12 cellular contexts compared by ENCODE assay signal in genomic region chr10:132451506-132452215, GRCh38. TPM values are rescaled to one million over a fixed set of nuclear protein-coding genes. Genes with fewer than 3 reads are reported as not detected.
DNase-seq lines count a peak whose midpoint lies in the region; TF ChIP-seq lines count a peak whose summit lies in the region.
"Had no signal": no experiment of that assay in that cellular context is flagged by ENCODE, and none has a peak within 500 bp of the region (broad histone marks: within the 10 kb centered on the region; RNA-seq: fewer than 3 reads in every experiment).

No MANE protein-coding gene starts in this region.

- 40 to 75% methylated on average over 18 of the region's 18 CpGs for WGBS in sigmoid colon, 2 donors

- intact Hi-C loops in sigmoid colon (cut with DNase I) = loop anchor here (2.0 to 10.0 kb wide), 3 partner anchors 55 to 333 kb away; partner anchors contain the start of genes NKX6-2 and PWWP2B
- intact Hi-C loops in CD14-positive monocyte (cut with micrococcal nuclease) = loop anchor here (2.0 to 5.0 kb wide), 6 partner anchors 63 to 229 kb away; partner anchors contain the start of genes INPP5A (in 2 of the 2) and STK32C (in 2 of the 2)

- TF ChIP-seq EP300 in sigmoid colon (IDR thresholded peaks at IDR 0.05) = no peak

- peak; percentile 32 for DNase-seq in NCI-H510A treated with DMSO at 0.1 percent for 48 hours (lab: John Stamatoyannopoulos, UW)
- DNase-seq in NCI-H510A (lab: John Stamatoyannopoulos, UW) = no peak
- peak; percentile 65 for DNase-seq in H7
- no peak for DNase-seq in effector memory CD4-positive, alpha-beta T cell
- DNase-seq in stimulated activated CD4-positive, alpha-beta T cell treated with anti-CD3 and anti-CD28 coated beads, Interleukin-15, amount 100 ng/mL, for 24 hours = no peak
- no peak for DNase-seq in sigmoid colon
- DNase-seq in CD14-positive monocyte (ENCODE audit: low spot score) = no peak
- DNase-seq: gastrocnemius medialis, Kasumi-1, NCI-H748 treated with DMSO at 0.1 percent for 48 hours had no signal

- peaks cover 30% of the 10 kb centered on the region for H3K4me1 ChIP-seq in effector memory CD4-positive, alpha-beta T cell (ENCODE audit: control insufficient read depth, insufficient read depth, low read length, poor library complexity, severe bottlenecking)
- H3K4me1 ChIP-seq in neutrophil (ENCODE audit: control insufficient read depth in 1 of 2, insufficient read depth in 1 of 2, low read depth in 1 of 2, low read length in 1 of 2) (peaks cover 42 to 46% of the 10 kb centered on the region in 2 experiments), sigmoid colon (peaks cover 0 to 33% (median 33%) of the 10 kb centered on the region in 4 donors)

- H3K36me3 ChIP-seq in H7 (replicated peaks; ENCODE audit: control insufficient read depth, insufficient read depth, low read length) (no peaks in the 10 kb centered on the region), neutrophil (no peaks in the 10 kb centered on the region), sigmoid colon (no peaks in the 10 kb centered on the region)
- no peaks in the 10 kb centered on the region for H3K36me3 ChIP-seq in effector memory CD4-positive, alpha-beta T cell (ENCODE audit: control insufficient read depth, insufficient read depth, low read length)
- H3K36me3 ChIP-seq: gastrocnemius medialis, SJSA1 had no signal

- H3K4me3 ChIP-seq in H7 (ENCODE audit: insufficient read depth, low read depth, low read length) (no peak overlapping the region), neutrophil (ENCODE audit: low read depth in 1 of 2, low read length in 1 of 2) (no peak overlapping the region), sigmoid colon (no peak overlapping the region)
- no peak overlapping the region for H3K4me3 ChIP-seq in effector memory CD4-positive, alpha-beta T cell (ENCODE audit: insufficient read depth, low read depth, low read length, poor library complexity, severe bottlenecking)
- H3K4me3 ChIP-seq: gastrocnemius medialis, SJSA1 had no signal

- peak overlapping the region in 3 of 7 donors; percentile 55 to 74 (median 71) for H3K27ac Mint-ChIP-seq in CD14-positive monocyte

- TF ChIP-seq CTCF in neutrophil (IDR thresholded peaks at IDR 0.05) (no peak), sigmoid colon (IDR thresholded peaks at IDR 0.05) (no peak), CD14-positive monocyte (IDR thresholded peaks at IDR 0.05) (no peak)

- H3K27me3 Mint-ChIP-seq in CD14-positive monocyte (ENCODE audit: low read depth in 3 of 3) = peaks cover 2 to 3% (median 2%) of the 10 kb centered on the region in 3 donors

- H3K9me3 Mint-ChIP-seq in CD14-positive monocyte = no peaks in the 10 kb centered on the region

- TF ChIP-seq POLR2A in sigmoid colon (IDR thresholded peaks at IDR 0.05) = no peak

- H3K27me3 ChIP-seq in H7 (ENCODE audit: control insufficient read depth, insufficient read depth, low read length) = no peaks in the 10 kb centered on the region
- H3K27me3 ChIP-seq in effector memory CD4-positive, alpha-beta T cell (replicated peaks; ENCODE audit: control insufficient read depth, insufficient read depth, low read length, poor library complexity, severe bottlenecking) = no peaks in the 10 kb centered on the region
- H3K27me3 ChIP-seq in neutrophil = no peaks in the 10 kb centered on the region
- no peaks in the 10 kb centered on the region for H3K27me3 ChIP-seq in sigmoid colon
- H3K27me3 ChIP-seq: gastrocnemius medialis, SJSA1 had no signal

- no peaks in the 10 kb centered on the region for H3K36me3 Mint-ChIP-seq in CD14-positive monocyte

- peak overlapping the region in 1 of 2 donors; percentile 39 for H3K4me3 Mint-ChIP-seq in CD14-positive monocyte

- no peaks in the 10 kb centered on the region for H3K9me3 ChIP-seq in effector memory CD4-positive, alpha-beta T cell (ENCODE audit: control insufficient read depth, low read length)
- H3K9me3 ChIP-seq in neutrophil (no peaks in the 10 kb centered on the region), sigmoid colon (no peaks in the 10 kb centered on the region)
- H3K9me3 ChIP-seq: gastrocnemius medialis, SJSA1 had no signal

- H3K4me1 Mint-ChIP-seq in CD14-positive monocyte = peaks cover 46% of the 10 kb centered on the region

- H3K27ac ChIP-seq in effector memory CD4-positive, alpha-beta T cell (ENCODE audit: insufficient read depth, low read length, poor library complexity, severe bottlenecking) = peak overlapping the region; percentile 74
- peak overlapping the region; percentile 7 for H3K27ac ChIP-seq in neutrophil
- peak overlapping the region in 2 of 4 donors; percentile 10 to 63 for H3K27ac ChIP-seq in sigmoid colon
- H3K27ac ChIP-seq: gastrocnemius medialis, SJSA1 had no signal

RNA-seq across cellular contexts. Expression of gene PWWP2B, which starts 54.7 kb away (rescaled TPM):
- total RNA-seq in H7 (2014; rRNA removed; shearing (Covaris generic)) = 14.3 and 15.3 TPM in 2 replicates
- 10 to 100 TPM in 1 of 4 donors, 1 to 10 TPM in 3; 7.7 to 10.2 (median 9.3) TPM for total RNA-seq in sigmoid colon
- 10 to 100 TPM; 27.0 to 50.8 (median 28.2) TPM for polyA plus RNA-seq in sigmoid colon
- polyA plus RNA-seq in CD14-positive monocyte = 1 to 10 TPM; 2.4 to 2.7 TPM

Comparison
In these comparisons a context has a peak if more than half of its experiments do, and no peak if none do; other contexts are left out.
1. DNase-seq: peak in NCI-H510A treated with DMSO at 0.1 percent for 48 hours (single experiment) and H7 (single experiment); none in NCI-H510A (single experiment), effector memory CD4-positive, alpha-beta T cell (0 of 3), stimulated activated CD4-positive, alpha-beta T cell treated with anti-CD3 and anti-CD28 coated beads, Interleukin-15, amount 100 ng/mL, for 24 hours (single experiment), sigmoid colon (single experiment) and CD14-positive monocyte (single experiment).